In the genomic region with DNA sequence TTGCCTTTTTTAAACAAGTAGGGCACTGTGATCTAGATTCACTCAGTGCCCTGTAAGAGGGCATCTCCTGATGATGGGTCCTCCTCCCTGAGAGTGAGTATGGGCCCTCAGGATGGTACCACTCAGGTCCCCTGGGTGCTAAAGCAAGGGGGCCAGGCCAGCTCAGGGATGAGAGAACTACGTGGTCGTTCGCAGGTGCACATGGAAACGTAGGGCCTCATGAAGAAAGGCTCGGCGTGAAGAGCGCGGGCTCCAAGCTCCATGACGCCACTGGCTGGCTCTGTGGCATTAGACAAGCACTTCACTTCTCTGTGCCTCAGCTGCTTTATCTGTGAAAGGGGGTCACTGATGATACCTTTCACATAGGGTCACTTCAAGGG, we compare ENCODE assay signal across 14 cellular contexts. TPM values are rescaled to one million over a fixed set of nuclear protein-coding genes. Genes with fewer than 3 reads are reported as not detected.
DNase-seq lines count a peak whose midpoint lies in the region; ATAC-seq, FAIRE-seq and TF ChIP-seq lines count a peak whose summit lies in the region.
"Had no signal": no experiment of that assay in that cellular context is flagged by ENCODE, and none has a peak within 500 bp of the region (broad histone marks: within the 10 kb centered on the region; RNA-seq: fewer than 3 reads in every experiment).

No MANE protein-coding gene starts in this region.

- no peak overlapping the region for H4K91ac ChIP-seq in neuronal stem cell (ENCODE audit: low read depth, low read length, poor library complexity)

- H3K27ac ChIP-seq in HepG2 (ENCODE audit: extremely low read length, insufficient read depth, low read length) = no peak overlapping the region
- H3K27ac ChIP-seq in right lobe of liver = no peak overlapping the region
- H3K27ac ChIP-seq in dorsolateral prefrontal cortex = peak overlapping the region; percentile 51 to 100 (median 86)
- H3K27ac ChIP-seq in neuronal stem cell (replicated peaks; ENCODE audit: low read length) = no peak overlapping the region
- peak overlapping the region in 1 of 2 donors; percentile 23 for H3K27ac ChIP-seq in aorta (ENCODE audit: low read depth in 1 of 2, low read length in 2 of 2)
- no peak overlapping the region for H3K27ac ChIP-seq in left lung
- H3K27ac ChIP-seq: HL-60 had no signal

- no peak for FAIRE-seq in HepG2 (lab: Jason Lieb, UNC)

- no peak overlapping the region for H2BK5ac ChIP-seq in neuronal stem cell (ENCODE audit: low read length)

- H3K36me3 ChIP-seq in HepG2 (replicated peaks in 1 of 2; ENCODE audit: control insufficient read depth in 1 of 2, insufficient read depth in 2 of 2, low read length in 2 of 2) (peaks cover 46 to 73% of the 10 kb centered on the region in 2 experiments), right lobe of liver (no peaks in the 10 kb centered on the region), neuronal stem cell (replicated peaks in 1 of 2; ENCODE audit: control insufficient read depth in 2 of 2, insufficient read depth in 2 of 2, low read length in 2 of 2) (peaks cover 0 to 10% of the 10 kb centered on the region in 2 donors), aorta (ENCODE audit: control insufficient read depth in 1 of 2, insufficient read depth in 2 of 2, low read length in 1 of 2) (no peaks in the 10 kb centered on the region), left lung (peaks cover 0 to 3% of the 10 kb centered on the region in 2 donors)

- TF ChIP-seq EP300 in HepG2 (IDR thresholded peaks at IDR 0.05; ENCODE audit: low read depth in 2 of 2, low read length in 2 of 2) (no peak), HepG2 (CRISPR knock-in tag; IDR thresholded peaks at IDR 0.05; ENCODE audit: borderline replicate concordance) (no peak)

- no peak overlapping the region for H2AFZ ChIP-seq in HepG2 (ENCODE audit: low read length)
- peak overlapping the region; percentile 45 for H2AFZ ChIP-seq in neuronal stem cell (ENCODE audit: low read length)
- H2AFZ ChIP-seq: GM23338 had no signal

- H3K4me3 Mint-ChIP-seq in effector memory CD8-positive, alpha-beta T cell = no peak overlapping the region
- H3K4me3 Mint-ChIP-seq: activated CD4-positive, alpha-beta T cell treated with anti-CD3 and anti-CD28 coated beads, Interleukin-2, amount 10 ng/mL, durations not matched to agents 24 days and 14 days; GM23338 had no signal

- no peak overlapping the region for H3K18ac ChIP-seq in neuronal stem cell (ENCODE audit: low read length)

- H3K4ac ChIP-seq in neuronal stem cell (ENCODE audit: low read length) = no peak overlapping the region

- no peak overlapping the region for H3K23ac ChIP-seq in neuronal stem cell (ENCODE audit: low read depth, low read length, poor library complexity)

- peak overlapping the region in 1 of 2 donors; percentile 96 for H3K27ac Mint-ChIP-seq in effector memory CD8-positive, alpha-beta T cell

- H3K9me3 Mint-ChIP-seq in effector memory CD8-positive, alpha-beta T cell = peaks cover 0 to 5% of the 10 kb centered on the region in 2 donors
- H3K9me3 Mint-ChIP-seq: GM23338 had no signal

- H3K27me3 Mint-ChIP-seq in effector memory CD8-positive, alpha-beta T cell = no peaks in the 10 kb centered on the region
- H3K27me3 Mint-ChIP-seq: activated CD4-positive, alpha-beta T cell treated with anti-CD3 and anti-CD28 coated beads, Interleukin-2, amount 10 ng/mL, durations not matched to agents 24 days and 14 days; T-cell had no signal

- H3K4me1 ChIP-seq in HepG2 (ENCODE audit: insufficient read depth, low read length) (peaks cover 59% of the 10 kb centered on the region), right lobe of liver (peaks cover 0 to 12% (median 5%) of the 10 kb centered on the region in 4 donors), neuronal stem cell (ENCODE audit: control insufficient read depth in 2 of 2, insufficient read depth in 1 of 2, low read depth in 1 of 2, low read length in 2 of 2) (peaks cover 6 to 13% of the 10 kb centered on the region in 2 donors), aorta (ENCODE audit: control insufficient read depth in 1 of 2, insufficient read depth in 2 of 2, low read length in 2 of 2) (no peaks in the 10 kb centered on the region), left lung (peaks cover 9 to 55% of the 10 kb centered on the region in 2 donors)

- H3K4me3 ChIP-seq in HepG2 (replicated peaks in 1 of 3; ENCODE audit: insufficient read depth in 1 of 3, low read depth in 2 of 3, low read length in 3 of 3) (no peak overlapping the region), right lobe of liver (no peak overlapping the region), dorsolateral prefrontal cortex (no peak overlapping the region), neuronal stem cell (ENCODE audit: low read length in 2 of 2) (no peak overlapping the region), aorta (ENCODE audit: low read length in 2 of 2) (no peak overlapping the region), left lung (no peak overlapping the region)
- H3K4me3 ChIP-seq: GM23338 had no signal

- DNase-seq in HepG2 (ENCODE audit: low spot score) (no peak), right lobe of liver (no peak), dorsolateral prefrontal cortex (peak in 4 of 10 donors; percentile 21 to 33 (median 26)), neuronal stem cell (ENCODE audit: low spot score) (no peak), aorta (peak; percentile 26 to 57), left lung (no peak), NK-92 (lab: John Stamatoyannopoulos, UW; ENCODE audit: unreplicated experiment) (no peak)
- DNase-seq in effector memory CD8-positive, alpha-beta T cell = no peak
- DNase-seq: activated CD4-positive, alpha-beta T cell treated with anti-CD3 and anti-CD28 coated beads, Interleukin-2, amount 10 ng/mL, durations not matched to agents 24 days and 14 days; activated effector memory CD4-positive, alpha-beta T cell treated with Interleukin-2 at 50 U/mL for 16 hours; DMS153; T-cell had no signal

- no peaks in the 10 kb centered on the region for H3K9me3 ChIP-seq in HepG2 (ENCODE audit: low read length)
- no peaks in the 10 kb centered on the region for H3K9me3 ChIP-seq in right lobe of liver
- H3K9me3 ChIP-seq in neuronal stem cell (replicated peaks in 1 of 2; ENCODE audit: control insufficient read depth in 2 of 2, insufficient read depth in 1 of 2, low read depth in 1 of 2, low read length in 2 of 2) = peaks cover 0 to 5% of the 10 kb centered on the region in 2 donors
- no peaks in the 10 kb centered on the region for H3K9me3 ChIP-seq in aorta (ENCODE audit: control insufficient read depth, low read length)
- no peaks in the 10 kb centered on the region for H3K9me3 ChIP-seq in left lung

- H4K8ac ChIP-seq in neuronal stem cell (ENCODE audit: low read depth, low read length) = no peak overlapping the region

- H3K9ac ChIP-seq in HepG2 (ENCODE audit: insufficient read depth, low read depth, low read length) (no peak overlapping the region), neuronal stem cell (ENCODE audit: low read depth, low read length, poor library complexity) (no peak overlapping the region)

- no peak overlapping the region for H2AK5ac ChIP-seq in neuronal stem cell (ENCODE audit: low read depth, low read length)

- POLR2A ChIA-PET in HepG2 (lab: Yijun Ruan, JAX) = interaction anchor here (6.3 kb wide), 1 partner anchor 19 kb away, joined by 75 read pairs; no protein-coding TSS in a partner anchor

- H3K36me3 Mint-ChIP-seq in effector memory CD8-positive, alpha-beta T cell (ENCODE audit: insufficient read depth) = peaks cover 18% of the 10 kb centered on the region

- intact Hi-C loops in HepG2 (cut with micrococcal nuclease; ENCODE audit: unreplicated experiment) (no loop called here), right lobe of liver (cut with DNase I) (no loop called here), dorsolateral prefrontal cortex (cut with DNase I) (no loop called here), aorta (cut with DNase I) (no loop called here), left lung (cut with DNase I) (no loop called here)

- BruUV-seq in HepG2 (replicated peaks; lab: Mats Ljungman, UMichigan) = no TSS peak

- peaks cover 21 to 27% of the 10 kb centered on the region in 2 donors for H3K4me1 Mint-ChIP-seq in effector memory CD8-positive, alpha-beta T cell (ENCODE audit: low read depth in 2 of 2)

- ATAC-seq in HepG2 (no peak), right lobe of liver (no peak), aorta (ENCODE audit: low FRiP score) (peak; percentile 17), left lung (no peak)
- ATAC-seq in effector memory CD8-positive, alpha-beta T cell (replicated peaks) = no peak

- WGBS in HepG2 (ENCODE audit: low lambda C conversion rate) = 99% methylated on average over 9 of the region's 9 CpGs
- WGBS in right lobe of liver (ENCODE audit: insufficient coverage, low coverage, low lambda C conversion rate, missing lambda C conversion rate) = 17% methylated on average over 1 of the region's 9 CpGs
- WGBS in neuronal stem cell (ENCODE audit: extremely low coverage in 2 of 2, insufficient read length in 2 of 2, insufficient replicate concordance in 1 of 2), 2 donors = no CpG with 5 or more reads among the region's 9 CpGs
- 90 to 92% methylated on average over 9 of the region's 9 CpGs for WGBS in aorta, 2 donors

- TF ChIP-seq POLR2A in HepG2 (IDR thresholded peaks at IDR 0.05; ENCODE audit: insufficient read depth in 1 of 2, low read depth in 2 of 2, low read length in 2 of 2) = no peak
- TF ChIP-seq POLR2A in right lobe of liver (IDR thresholded peaks at IDR 0.05) = no peak

- H2BK15ac ChIP-seq in neuronal stem cell (ENCODE audit: low read length) = no peak overlapping the region

- peaks cover 45% of the 10 kb centered on the region for H3K79me2 ChIP-seq in HepG2 (ENCODE audit: insufficient read depth, low read length)

- H2BK12ac ChIP-seq in neuronal stem cell (ENCODE audit: low read length) = no peak overlapping the region

- no peak for TF ChIP-seq RAD21 in HepG2 (CRISPR knock-in tag; IDR thresholded peaks at IDR 0.05)

- no peak overlapping the region for H2BK120ac ChIP-seq in neuronal stem cell (ENCODE audit: low read depth, low read length)

- in situ Hi-C loops in HepG2 (cut with HindIII; ENCODE audit: extremely low pct_ligation_motif_present, low pct_unique_long_range_greater_than_20kb) = no loop called here

- no peaks in the 10 kb centered on the region for H3K79me1 ChIP-seq in neuronal stem cell (ENCODE audit: low read depth, low read length)

- CTCF ChIA-PET in HepG2 (lab: Yijun Ruan, JAX; ENCODE audit: low intra/inter-chr PET ratio, low total read pairs) = no interaction called here

- H3K4me2 ChIP-seq in HepG2 (ENCODE audit: low read depth, low read length) (no peak overlapping the region), neuronal stem cell (ENCODE audit: insufficient read depth, low read length, poor library complexity, severe bottlenecking) (no peak overlapping the region)
- H3K4me2 ChIP-seq: GM23338 had no signal

- no peaks in the 10 kb centered on the region; the same call in 1 of the 2 replicates for H4K20me1 ChIP-seq in HepG2 (ENCODE audit: insufficient read depth, low read length)

- TF ChIP-seq CTCF in HepG2 (CRISPR knock-in tag; IDR thresholded peaks at IDR 0.05) (no peak), right lobe of liver (IDR thresholded peaks at IDR 0.05) (no peak), dorsolateral prefrontal cortex (IDR thresholded peaks at IDR 0.05 in 54 of 56, conservative IDR thresholded peaks at IDR 0.05 in 2 of 56; ENCODE audit: low read depth in 1 of 56, partially characterized antibody in 56 of 56) (no peak), left lung (IDR thresholded peaks at IDR 0.05) (no peak)

- no peak overlapping the region for H3K14ac ChIP-seq in neuronal stem cell (ENCODE audit: low read length)

- no peaks in the 10 kb centered on the region for H3K27me3 ChIP-seq in HepG2 (ENCODE audit: control insufficient read depth in 1 of 2, insufficient read depth in 2 of 2, low read length in 2 of 2)
- H3K27me3 ChIP-seq in right lobe of liver = no peaks in the 10 kb centered on the region
- H3K27me3 ChIP-seq in dorsolateral prefrontal cortex = no peaks in the 10 kb centered on the region
- no peaks in the 10 kb centered on the region for H3K27me3 ChIP-seq in neuronal stem cell (ENCODE audit: control insufficient read depth in 3 of 3, insufficient read depth in 3 of 3, low read depth in 1 of 3, low read length in 3 of 3)
- H3K27me3 ChIP-seq in aorta (ENCODE audit: control insufficient read depth in 1 of 2, insufficient read depth in 2 of 2, low read length in 1 of 2) = no peaks in the 10 kb centered on the region
- H3K27me3 ChIP-seq in left lung = no peaks in the 10 kb centered on the region

RNA-seq across cellular contexts. Expression of gene SYNJ2, which starts 50.7 kb away (rescaled TPM):
- total RNA-seq in HepG2 (2016; rRNA removed; fragmentation: Illumina TruSeq; extraction: Trizol) (39.0 and 39.1 TPM in 2 replicates), right lobe of liver (1 to 10 TPM; 3.2 to 7.4 (median 4.2) TPM), dorsolateral prefrontal cortex (100 to 1,000 TPM in 47 of 120 experiments, 10 to 100 TPM in 73; 41.0 to 257 (median 86.5) TPM), aorta (10 to 100 TPM; 26.8 to 38.7 TPM), left lung (10 to 100 TPM in 1 of 2 donors, 1 to 10 TPM in 1; 8.7 to 12.2 TPM)
- 50.4 and 51.2 TPM in 2 replicates for total RNA-seq in HepG2 (2016; cell fraction: cytosol; rRNA removed; fragmentation: Illumina TruSeq; extraction: Trizol; ENCODE audit: low read depth)
- total RNA-seq in HepG2 (2016; cell fraction: insoluble cytoplasmic fraction; rRNA removed; fragmentation: Illumina TruSeq; extraction: Trizol) = 32.6 and 44.6 TPM in 2 replicates
- total RNA-seq in HepG2 (2016; cell fraction: membrane; rRNA removed; fragmentation: Illumina TruSeq; extraction: Trizol) = 52.4 and 52.9 TPM in 2 replicates
- total RNA-seq in HepG2 (2016; cell fraction: nucleus; rRNA removed; fragmentation: Illumina TruSeq; extraction: Trizol) = 33.3 and 38.2 TPM in 2 replicates
- polyA plus RNA-seq in HepG2 (2011; rRNA removed) (57.6 and 59.5 TPM in 2 replicates), aorta (10 to 100 TPM in 1 of 2 donors, 1 to 10 TPM in 1; 8.6 to 17.9 TPM)
- 44.7 and 49.0 TPM in 2 replicates for polyA plus RNA-seq in HepG2 (2011; cell fraction: cytosol; rRNA removed)
- polyA plus RNA-seq in HepG2 (2011; cell fraction: nucleus; rRNA removed) = 85.9 and 86.7 TPM in 2 replicates
- polyA plus RNA-seq in HepG2 (2012) = 53.7 and 59.9 TPM in 2 replicates
- polyA plus RNA-seq in HepG2 (2016; cell fraction: cytosol; fragmentation: Illumina TruSeq; extraction: Trizol; ENCODE audit: low read depth) = 53.0 and 54.8 TPM in 2 replicates
- polyA plus RNA-seq in HepG2 (2016; cell fraction: insoluble cytoplasmic fraction; fragmentation: Illumina TruSeq; extraction: Trizol; ENCODE audit: low read depth) = 28.2 and 29.0 TPM in 2 replicates
- polyA plus RNA-seq in HepG2 (2016; cell fraction: membrane; fragmentation: Illumina TruSeq; extraction: Trizol; ENCODE audit: low read depth) = 41.5 and 42.8 TPM in 2 replicates
- polyA plus RNA-seq in HepG2 (2016; cell fraction: nucleus; fragmentation: Illumina TruSeq; extraction: Trizol; ENCODE audit: insufficient read depth, low read depth) = 49.3 and 52.0 TPM in 2 replicates
- polyA minus RNA-seq in HepG2 (2011; rRNA and poly(A)+ RNA removed; ENCODE audit: low replicate concordance) = 21.9 and 161 TPM in 2 replicates
- 57.2 and 71.5 TPM in 2 replicates for polyA minus RNA-seq in HepG2 (2011; cell fraction: cytosol; rRNA and poly(A)+ RNA removed)
- polyA minus RNA-seq in HepG2 (2011; cell fraction: nucleus; rRNA and poly(A)+ RNA removed) = 135 and 148 TPM in 2 replicates
- polyA plus RNA-seq in neuronal stem cell (2013, experiment 1 of 2) = 1.8 TPM
- polyA plus RNA-seq in neuronal stem cell (2013, experiment 2 of 2) = 1.9 TPM

Comparison
In these comparisons a context has a peak if more than half of its experiments do, and no peak if none do; other contexts are left out.
1. DNase-seq: peak in aorta (2 of 2); none in HepG2 (single experiment), right lobe of liver (0 of 3), neuronal stem cell (single experiment), effector memory CD8-positive, alpha-beta T cell (0 of 3), left lung (0 of 2) and NK-92 (single experiment).
2. H3K27ac ChIP-seq: peak in dorsolateral prefrontal cortex (59 of 59); none in HepG2 (single experiment), right lobe of liver (0 of 3), neuronal stem cell (single experiment) and left lung (0 of 2).